Comparison of ENCODE assay signal across 14 cellular contexts in genomic region chr3:114242947-114243346, GRCh38. TPM values are rescaled to one million over a fixed set of nuclear protein-coding genes. Genes with fewer than 3 reads are reported as not detected.
DNase-seq lines count a peak whose midpoint lies in the region; ATAC-seq and TF ChIP-seq lines count a peak whose summit lies in the region.
"Had no signal": no experiment of that assay in that cellular context is flagged by ENCODE, and none has a peak within 500 bp of the region (broad histone marks: within the 10 kb centered on the region; RNA-seq: fewer than 3 reads in every experiment).

No MANE protein-coding gene starts in this region.

- no peak overlapping the region for H3K4me3 ChIP-seq in suprapubic skin
- H3K4me3 ChIP-seq in CD8-positive, alpha-beta memory T cell (ENCODE audit: low read length): no peak overlapping the region
- H3K4me3 ChIP-seq: tibial nerve had no signal

- H3K4me3 Mint-ChIP-seq in activated CD4-positive, alpha-beta T cell treated with anti-CD3 and anti-CD28 coated beads, Interleukin-2, amount 10 ng/mL, durations not matched to agents 24 days and 14 days: no peak overlapping the region
- no peak overlapping the region for H3K4me3 Mint-ChIP-seq in central memory CD8-positive, alpha-beta T cell
- H3K4me3 Mint-ChIP-seq in CD8-positive, alpha-beta memory T cell: peak overlapping the region in 1 of 7 donors; percentile 25
- H3K4me3 Mint-ChIP-seq: neural crest cell had no signal

- POLR2A ChIA-PET in CD8-positive, alpha-beta memory T cell (lab: Charles Lee): no interaction called here

- no peaks in the 10 kb centered on the region for H3K27me3 Mint-ChIP-seq in activated CD4-positive, alpha-beta T cell treated with anti-CD3 and anti-CD28 coated beads, Interleukin-2, amount 10 ng/mL, durations not matched to agents 24 days and 14 days
- H3K27me3 Mint-ChIP-seq in central memory CD8-positive, alpha-beta T cell: no peaks in the 10 kb centered on the region
- no peaks in the 10 kb centered on the region for H3K27me3 Mint-ChIP-seq in CD8-positive, alpha-beta memory T cell

- peaks cover 3% of the 10 kb centered on the region for H3K9me3 ChIP-seq in suprapubic skin
- H3K9me3 ChIP-seq in CD8-positive, alpha-beta memory T cell (ENCODE audit: low read length): no peaks in the 10 kb centered on the region

- peak; percentile 80 for DNase-seq in activated CD4-positive, alpha-beta T cell treated with anti-CD3 and anti-CD28 coated beads, Interleukin-2, amount 10 ng/mL, durations not matched to agents 24 days and 14 days
- no peak for DNase-seq in activated CD4-positive, alpha-beta T cell treated with anti-CD3 and anti-CD28 coated beads for 48 hours
- no peak for DNase-seq in central memory CD8-positive, alpha-beta T cell (ENCODE audit: low spot score in 2 of 2)
- DNase-seq in suprapubic skin (ENCODE audit: low spot score in 2 of 2) (no peak), AG08396 (ENCODE audit: low spot score) (no peak)
- no peak for DNase-seq in CD8-positive, alpha-beta memory T cell
- DNase-seq: aorta; stimulated activated CD4-positive, alpha-beta T cell treated with anti-CD3 and anti-CD28 coated beads, Interleukin-1b, Interleukin-23, amount 100 ng/mL, for 48 hours had no signal

- H3K27ac ChIP-seq in suprapubic skin: no peak overlapping the region
- H3K27ac ChIP-seq in CD8-positive, alpha-beta memory T cell (ENCODE audit: low read depth, low read length): no peak overlapping the region
- H3K27ac ChIP-seq: tibial nerve had no signal

- H3K36me3 Mint-ChIP-seq in activated CD4-positive, alpha-beta T cell treated with anti-CD3 and anti-CD28 coated beads, Interleukin-2, amount 10 ng/mL, durations not matched to agents 24 days and 14 days (ENCODE audit: low read depth): peaks cover 2% of the 10 kb centered on the region
- H3K36me3 Mint-ChIP-seq in central memory CD8-positive, alpha-beta T cell (ENCODE audit: insufficient read depth): no peaks in the 10 kb centered on the region
- H3K36me3 Mint-ChIP-seq in CD8-positive, alpha-beta memory T cell: peaks cover 0 to 24% (median 4%) of the 10 kb centered on the region in 3 donors

- TF ChIP-seq CTCF in suprapubic skin (IDR thresholded peaks at IDR 0.05): no peak

- peaks cover 23% of the 10 kb centered on the region for H3K9me3 Mint-ChIP-seq in activated CD4-positive, alpha-beta T cell treated with anti-CD3 and anti-CD28 coated beads, Interleukin-2, amount 10 ng/mL, durations not matched to agents 24 days and 14 days
- peaks cover 8% of the 10 kb centered on the region for H3K9me3 Mint-ChIP-seq in central memory CD8-positive, alpha-beta T cell
- H3K9me3 Mint-ChIP-seq in CD8-positive, alpha-beta memory T cell: peaks cover 0 to 15% (median 8%) of the 10 kb centered on the region in 5 donors

- H3K4me1 Mint-ChIP-seq in activated CD4-positive, alpha-beta T cell treated with anti-CD3 and anti-CD28 coated beads, Interleukin-2, amount 10 ng/mL, durations not matched to agents 24 days and 14 days: peaks cover 21% of the 10 kb centered on the region
- H3K4me1 Mint-ChIP-seq in central memory CD8-positive, alpha-beta T cell: peaks cover 31% of the 10 kb centered on the region
- peaks cover 12 to 28% (median 27%) of the 10 kb centered on the region in 3 donors for H3K4me1 Mint-ChIP-seq in CD8-positive, alpha-beta memory T cell
- H3K4me1 Mint-ChIP-seq: neural crest cell had no signal

- ATAC-seq in GM21528 (IDR thresholded peaks at IDR 0.05; ENCODE audit: low FRiP score, unreplicated experiment): peak; percentile 83
- peak; percentile 87 for ATAC-seq in HG03135 (IDR thresholded peaks at IDR 0.05; ENCODE audit: unreplicated experiment)
- ATAC-seq in central memory CD8-positive, alpha-beta T cell (replicated peaks; ENCODE audit: extremely low read depth, poor library complexity, severe bottlenecking): no peak

- intact Hi-C loops in activated CD4-positive, alpha-beta T cell treated with anti-CD3 and anti-CD28 coated beads, Interleukin-2, amount 10 ng/mL, durations not matched to agents 24 days and 14 days (cut with micrococcal nuclease): loop anchor here (1.0 to 5.0 kb wide), 3 partner anchors 20 to 49 kb away; partner anchors contain the start of gene TIGIT

- no peaks in the 10 kb centered on the region for H3K4me1 ChIP-seq in suprapubic skin
- no peaks in the 10 kb centered on the region for H3K4me1 ChIP-seq in CD8-positive, alpha-beta memory T cell (ENCODE audit: insufficient read depth, low read length)
- H3K4me1 ChIP-seq: tibial nerve had no signal

- no peak for TF ChIP-seq POLR2A in suprapubic skin (IDR thresholded peaks at IDR 0.05)

- CTCF ChIA-PET in CD8-positive, alpha-beta memory T cell (lab: Charles Lee): interaction anchor here (1.4 kb wide), 1 partner anchor 20 kb away, joined by 3 read pairs; no protein-coding TSS in a partner anchor

- H3K27me3 ChIP-seq in suprapubic skin: no peaks in the 10 kb centered on the region
- no peaks in the 10 kb centered on the region for H3K27me3 ChIP-seq in CD8-positive, alpha-beta memory T cell (ENCODE audit: insufficient read depth, low read length, poor library complexity, severe bottlenecking)
- H3K27me3 ChIP-seq: tibial nerve had no signal

- H3K36me3 ChIP-seq in suprapubic skin: no peaks in the 10 kb centered on the region
- H3K36me3 ChIP-seq in CD8-positive, alpha-beta memory T cell (ENCODE audit: insufficient read depth, low read length): no peaks in the 10 kb centered on the region
- H3K36me3 ChIP-seq: tibial nerve had no signal

- no peak for TF ChIP-seq EP300 in suprapubic skin (IDR thresholded peaks at IDR 0.05)

- H3K27ac Mint-ChIP-seq in activated CD4-positive, alpha-beta T cell treated with anti-CD3 and anti-CD28 coated beads, Interleukin-2, amount 10 ng/mL, durations not matched to agents 24 days and 14 days: no peak overlapping the region
- H3K27ac Mint-ChIP-seq in central memory CD8-positive, alpha-beta T cell (ENCODE audit: low read depth): peak overlapping the region; percentile 32
- no peak overlapping the region for H3K27ac Mint-ChIP-seq in CD8-positive, alpha-beta memory T cell

RNA-seq across cellular contexts. Expression of gene ZNF80, which starts 5.6 kb away (rescaled TPM):
- total RNA-seq in activated CD4-positive, alpha-beta T cell treated with anti-CD3 and anti-CD28 coated beads, Interleukin-2, amount 10 ng/mL, durations not matched to agents 24 days and 14 days: 0.19 and 0.21 TPM in 2 replicates
- not detected for total RNA-seq in suprapubic skin
- 1 to 10 TPM; 1.8 to 2.3 TPM for total RNA-seq in CD8-positive, alpha-beta memory T cell
- polyA plus RNA-seq in CD8-positive, alpha-beta memory T cell: 0.67 TPM
- total RNA-seq: A172, epithelial cell of proximal tubule, neural crest cell had no signal
- polyA plus RNA-seq: aorta had no signal

RNA-seq across cellular contexts. Expression of gene TIGIT, which starts 50.9 kb away (rescaled TPM):
- 2.5 and 4.7 TPM in 2 replicates for total RNA-seq in activated CD4-positive, alpha-beta T cell treated with anti-CD3 and anti-CD28 coated beads, Interleukin-2, amount 10 ng/mL, durations not matched to agents 24 days and 14 days
- total RNA-seq in suprapubic skin: under 1 TPM in 1 of 4 donors, not detected in 3; 0.30 TPM
- total RNA-seq in CD8-positive, alpha-beta memory T cell: 100 to 1,000 TPM; 185 TPM
- polyA plus RNA-seq in CD8-positive, alpha-beta memory T cell: 92.8 TPM
- total RNA-seq: A172, epithelial cell of proximal tubule, neural crest cell had no signal

Comparison
In these comparisons a context has a peak if more than half of its experiments do, and no peak if none do; other contexts are left out.
1. RNA of gene TIGIT, which starts 50.9 kb away (total RNA-seq): 185 TPM in CD8-positive, alpha-beta memory T cell; 2.5 to 4.7 TPM in activated CD4-positive, alpha-beta T cell treated with anti-CD3 and anti-CD28 coated beads, Interleukin-2, amount 10 ng/mL, durations not matched to agents 24 days and 14 days and 0.30 TPM in suprapubic skin; every median in the first group is over 10 times any median in the second.